In genomic region chr1:10857689-10858088, GRCh38 we compare ENCODE assay signal across 22 cellular contexts.
"Had no signal": no experiment of that assay in that cellular context is flagged by ENCODE, and none has a peak within 500 bp of the region (broad histone marks: within the 10 kb centered on the region; RNA-seq: fewer than 3 reads in every experiment).

No MANE protein-coding gene starts in this region.

- H3K4me3 ChIP-seq: coronary artery, dorsolateral prefrontal cortex, sigmoid colon, stomach, thyroid gland, upper lobe of left lung had no signal

- H3K36me3 Mint-ChIP-seq: activated naive CD8-positive, alpha-beta T cell; naive thymus-derived CD4-positive, alpha-beta T cell had no signal

- H3K9me3 ChIP-seq: sigmoid colon, stomach, thyroid gland, upper lobe of left lung had no signal

- H3K36me3 ChIP-seq: sigmoid colon, stomach, thyroid gland, upper lobe of left lung had no signal

- ATAC-seq: activated CD4-positive, alpha-beta T cell treated with anti-CD3 and anti-CD28 coated beads for 36 hours; naive thymus-derived CD4-positive, alpha-beta T cell; stimulated activated naive B cell treated with anti-CD40 and anti-IgM and Interleukin-4, amounts not matched to agents 10 μg/mL and 1 μg/mL and 100 μg/mL, for 72 hours had no signal

- DNase-seq: activated CD4-positive, alpha-beta T cell treated with anti-CD3 and anti-CD28 coated beads for 36 hours; activated CD4-positive, CD25-positive, alpha-beta regulatory T cell; activated effector memory CD4-positive, alpha-beta T cell treated with Interleukin-2 at 50 U/mL for 16 hours; activated naive CD4-positive, alpha-beta T cell treated with Interleukin-2 at 50 U/mL for 16 hours; activated T-cell treated with anti-CD3 and anti-CD28 coated beads for 4 hours; anterior cingulate cortex; cerebellar nuclear complex; dorsolateral prefrontal cortex; effector memory CD4-positive, alpha-beta T cell; mammary epithelial cell; naive thymus-derived CD4-positive, alpha-beta T cell; posterior cingulate gyrus; sigmoid colon; stimulated activated CD4-positive, alpha-beta T cell treated with anti-CD3 and anti-CD28 coated beads, Interleukin-15, amount 100 ng/mL, for 24 hours; stimulated activated CD4-positive, alpha-beta T cell treated with anti-CD3 and anti-CD28 coated beads, Interleukin-2, amount 100 ng/mL, for 24 hours; stimulated activated naive B cell treated with anti-CD40 and anti-IgM and Interleukin-4, amounts not matched to agents 10 μg/mL and 1 μg/mL and 100 μg/mL, for 72 hours; stomach; thyroid gland had no signal

- H3K27me3 ChIP-seq: dorsolateral prefrontal cortex, sigmoid colon, thyroid gland, upper lobe of left lung had no signal

- H3K4me1 Mint-ChIP-seq: activated CD4-positive, alpha-beta T cell treated with anti-CD3 and anti-CD28 coated beads for 36 hours; stimulated activated naive B cell treated with anti-CD40 and anti-IgM and Interleukin-4, amounts not matched to agents 10 μg/mL and 1 μg/mL and 100 μg/mL, for 72 hours had no signal

- H3K27ac Mint-ChIP-seq: activated CD4-positive, alpha-beta T cell treated with anti-CD3 and anti-CD28 coated beads for 36 hours; activated naive CD8-positive, alpha-beta T cell; stimulated activated naive B cell treated with anti-CD40 and anti-IgM and Interleukin-4, amounts not matched to agents 10 μg/mL and 1 μg/mL and 100 μg/mL, for 72 hours had no signal

- H3K27me3 Mint-ChIP-seq: activated naive CD8-positive, alpha-beta T cell had no signal

- H3K4me3 Mint-ChIP-seq: activated CD4-positive, alpha-beta T cell treated with anti-CD3 and anti-CD28 coated beads for 36 hours; activated naive CD8-positive, alpha-beta T cell; naive thymus-derived CD4-positive, alpha-beta T cell; neural crest cell; stimulated activated naive B cell treated with anti-CD40 and anti-IgM and Interleukin-4, amounts not matched to agents 10 μg/mL and 1 μg/mL and 100 μg/mL, for 72 hours had no signal

- H3K4me1 ChIP-seq: sigmoid colon had no signal

- H3K27ac ChIP-seq: coronary artery, dorsolateral prefrontal cortex, sigmoid colon, stomach, thyroid gland, upper lobe of left lung had no signal
